In the genomic region with DNA sequence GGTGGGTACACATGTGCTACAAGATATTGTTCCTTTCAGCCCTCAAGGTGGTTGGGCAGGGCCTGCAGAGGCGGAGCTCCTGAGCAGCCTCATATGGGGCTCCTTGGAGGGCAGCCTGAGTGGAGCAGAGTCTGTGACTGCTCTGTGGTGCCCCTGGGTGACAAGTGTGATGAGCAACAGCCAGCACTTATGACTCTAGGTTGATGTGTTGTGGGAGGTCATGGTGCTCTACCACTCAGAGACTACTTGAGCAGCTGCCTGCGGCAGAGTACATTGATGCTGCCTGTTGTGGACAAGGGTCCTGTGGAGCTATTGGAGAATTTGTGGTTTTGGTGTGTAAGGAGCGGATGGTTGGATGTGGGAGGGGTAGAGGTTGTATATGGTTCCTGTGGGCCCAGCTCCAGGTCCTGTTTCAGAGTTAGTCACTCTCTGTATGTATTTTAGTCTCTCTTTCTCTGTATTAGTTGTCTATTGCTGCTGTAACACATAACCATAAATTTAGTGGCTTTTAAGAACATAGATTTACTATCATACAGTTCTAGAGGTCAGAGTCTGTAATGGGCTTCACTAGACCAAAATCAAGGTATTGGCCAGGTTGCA, we compare ENCODE assay signal across 16 cellular contexts.
DNase-seq lines count a peak whose midpoint lies in the region; ATAC-seq, FAIRE-seq and TF ChIP-seq lines count a peak whose summit lies in the region.
"Had no signal": no experiment of that assay in that cellular context is flagged by ENCODE, and none has a peak within 500 bp of the region (broad histone marks: within the 10 kb centered on the region; RNA-seq: fewer than 3 reads in every experiment).

No MANE protein-coding gene starts in this region.

- H2BK12ac ChIP-seq in H9 (ENCODE audit: insufficient read length, low read depth, low read length), result no peak overlapping the region

- H3K4me1 Mint-ChIP-seq in activated naive CD8-positive, alpha-beta T cell treated with anti-CD3 and anti-CD28 coated beads, Interleukin-2, amount 50 U/mL, for 24 hours, result no peaks in the 10 kb centered on the region
- no peaks in the 10 kb centered on the region for H3K4me1 Mint-ChIP-seq in activated naive CD8-positive, alpha-beta T cell treated with anti-CD3 and anti-CD28 coated beads for 36 hours
- no peaks in the 10 kb centered on the region for H3K4me1 Mint-ChIP-seq in H9
- H3K4me1 Mint-ChIP-seq in stimulated activated memory B cell treated with anti-CD40 and anti-IgM and Interleukin-4, amounts not matched to agents 10 μg/mL and 1 μg/mL and 100 μg/mL, for 72 hours, result peaks cover 8% of the 10 kb centered on the region
- no peaks in the 10 kb centered on the region for H3K4me1 Mint-ChIP-seq in CD4-positive, alpha-beta memory T cell

- H3K79me1 ChIP-seq in H9 (ENCODE audit: insufficient read depth, low read depth, low read length, poor library complexity, severe bottlenecking), result no peaks in the 10 kb centered on the region

- H4K91ac ChIP-seq in H9 (ENCODE audit: insufficient read length, low read depth, low read length), result no peak overlapping the region

- no peak overlapping the region for H2BK5ac ChIP-seq in H9 (ENCODE audit: insufficient read length, low read length)

- H3K27me3 ChIP-seq in H9 (ENCODE audit: insufficient read depth, low read length), result no peaks in the 10 kb centered on the region
- H3K27me3 ChIP-seq in GM12878 (replicated peaks in 1 of 2; ENCODE audit: control insufficient read depth in 2 of 2, insufficient read depth in 2 of 2, low read length in 1 of 2), result 0 out of 4 replicates have a peak, but pooled peaks cover 0 to 1% of the 10 kb centered on the region in 2 experiments
- H3K27me3 ChIP-seq in CD4-positive, alpha-beta memory T cell (ENCODE audit: insufficient read depth, low read length), result no peaks in the 10 kb centered on the region

- H3K27ac ChIP-seq in H9 (ENCODE audit: insufficient read length, low read depth, low read length) (no peak overlapping the region), GM12878 (ENCODE audit: control insufficient read depth, insufficient read depth) (no peak overlapping the region)
- no peak overlapping the region for H3K27ac ChIP-seq in CD4-positive, alpha-beta memory T cell (ENCODE audit: low read depth, low read length)

- H3K27ac Mint-ChIP-seq in activated naive CD8-positive, alpha-beta T cell treated with anti-CD3 and anti-CD28 coated beads, Interleukin-2, amount 50 U/mL, for 24 hours, result no peak overlapping the region
- H3K27ac Mint-ChIP-seq in activated naive CD8-positive, alpha-beta T cell treated with anti-CD3 and anti-CD28 coated beads for 36 hours, result no peak overlapping the region
- H3K27ac Mint-ChIP-seq in H9, result 0 out of 7 replicates have a peak overlapping the region, but pooled peaks of 1 of the 3 experiments have one; percentile 28
- H3K27ac Mint-ChIP-seq in stimulated activated memory B cell treated with anti-CD40 and anti-IgM and Interleukin-4, amounts not matched to agents 10 μg/mL and 1 μg/mL and 100 μg/mL, for 72 hours, result no peak overlapping the region
- no peak overlapping the region for H3K27ac Mint-ChIP-seq in CD4-positive, alpha-beta memory T cell
- H3K27ac Mint-ChIP-seq: IgD-negative memory B cell had no signal

- no peak for FAIRE-seq in GM12878 (lab: Jason Lieb, UNC)

- H4K20me1 ChIP-seq in H9 (ENCODE audit: control insufficient read depth, insufficient read depth, insufficient read length) (no peaks in the 10 kb centered on the region), GM12878 (ENCODE audit: control insufficient read depth, insufficient read depth) (no peaks in the 10 kb centered on the region)

- no peaks in the 10 kb centered on the region for H3K9me3 Mint-ChIP-seq in activated naive CD8-positive, alpha-beta T cell treated with anti-CD3 and anti-CD28 coated beads, Interleukin-2, amount 50 U/mL, for 24 hours
- H3K9me3 Mint-ChIP-seq in activated naive CD8-positive, alpha-beta T cell treated with anti-CD3 and anti-CD28 coated beads for 36 hours, result no peaks in the 10 kb centered on the region
- H3K9me3 Mint-ChIP-seq in H9, result peaks cover 4 to 5% of the 10 kb centered on the region in 2 experiments; a peak in 3 of 5 replicates
- H3K9me3 Mint-ChIP-seq in stimulated activated memory B cell treated with anti-CD40 and anti-IgM and Interleukin-4, amounts not matched to agents 10 μg/mL and 1 μg/mL and 100 μg/mL, for 72 hours, result no peaks in the 10 kb centered on the region
- peaks cover 0 to 3% (median 0%) of the 10 kb centered on the region in 8 donors for H3K9me3 Mint-ChIP-seq in CD4-positive, alpha-beta memory T cell

- TF ChIP-seq POLR2A in GM12878 (IDR thresholded peaks at IDR 0.05; ENCODE audit: low read depth, low read length), result no peak

- H4K8ac ChIP-seq in H9 (replicated peaks; ENCODE audit: insufficient read length, low read depth, low read length), result peak overlapping the region; percentile 62

- no peak for TF ChIP-seq CTCF in H9 (conservative IDR thresholded peaks at IDR 0.05)
- no peak for TF ChIP-seq CTCF in GM12878 (IDR thresholded peaks at IDR 0.05 in 2 of 3, conservative IDR thresholded peaks at IDR 0.05 in 1 of 3; ENCODE audit: control insufficient read depth in 2 of 3, extremely low read depth in 1 of 3, insufficient read depth in 1 of 3, low read depth in 3 of 3, low read length in 3 of 3)

- H3K4ac ChIP-seq in H9 (ENCODE audit: low read depth, low read length), result no peak overlapping the region

- POLR2A ChIA-PET in GM12878 (lab: Charles Lee), result no interaction called here
- POLR2A ChIA-PET in CD4-positive, alpha-beta memory T cell (lab: Charles Lee; ENCODE audit: partially characterized antibody), result no interaction called here

- H3T11ph ChIP-seq in H9 (ENCODE audit: low read length), result no peak overlapping the region

- H3K56ac ChIP-seq in H9 (ENCODE audit: insufficient read length, low read depth, low read length), result no peak overlapping the region

- peak; percentile 40 for ATAC-seq in activated naive CD8-positive, alpha-beta T cell treated with anti-CD3 and anti-CD28 coated beads, Interleukin-2, amount 50 U/mL, for 24 hours
- ATAC-seq in GM12878, result peak; percentile 32; the same call in 2 of the 3 replicates
- ATAC-seq in stimulated activated memory B cell treated with anti-CD40 and anti-IgM and Interleukin-4, amounts not matched to agents 10 μg/mL and 1 μg/mL and 100 μg/mL, for 72 hours, result peak; percentile 50

- DNase-seq in activated naive CD8-positive, alpha-beta T cell treated with anti-CD3 and anti-CD28 coated beads, Interleukin-2, amount 50 U/mL, for 24 hours, result no peak
- no peak for DNase-seq in activated naive CD8-positive, alpha-beta T cell treated with anti-CD3 and anti-CD28 coated beads for 36 hours
- DNase-seq in H9 (no peak), GM12878 (ENCODE audit: low read depth, low spot score) (no peak), NCI-H2227 (lab: John Stamatoyannopoulos, UW; ENCODE audit: unreplicated experiment) (no peak)
- DNase-seq in CD4-positive, alpha-beta memory T cell, result no peak
- DNase-seq: Caco-2, Kasumi-1, MM.1S, NCI-H1105 treated with DMSO at 0.1 percent for 48 hours, NCI-H1694 treated with DMSO at 0.1 percent for 48 hours, NCI-H446, OCI-M1, RPMI8226 had no signal

- no peak overlapping the region for H3K4me3 Mint-ChIP-seq in activated naive CD8-positive, alpha-beta T cell treated with anti-CD3 and anti-CD28 coated beads, Interleukin-2, amount 50 U/mL, for 24 hours
- no peak overlapping the region for H3K4me3 Mint-ChIP-seq in activated naive CD8-positive, alpha-beta T cell treated with anti-CD3 and anti-CD28 coated beads for 36 hours
- H3K4me3 Mint-ChIP-seq in H9, result no peak overlapping the region
- no peak overlapping the region for H3K4me3 Mint-ChIP-seq in stimulated activated memory B cell treated with anti-CD40 and anti-IgM and Interleukin-4, amounts not matched to agents 10 μg/mL and 1 μg/mL and 100 μg/mL, for 72 hours
- H3K4me3 Mint-ChIP-seq in CD4-positive, alpha-beta memory T cell, result no peak overlapping the region
- H3K4me3 Mint-ChIP-seq: IgD-negative memory B cell had no signal

- intact Hi-C loops in GM12878 (cut with micrococcal nuclease; ENCODE audit: unreplicated experiment), result no loop called here
- intact Hi-C loops in CD4-positive, alpha-beta memory T cell (cut with micrococcal nuclease), result no loop called here

- H2AFZ ChIP-seq in H9 (ENCODE audit: low read length), result no peak overlapping the region
- H2AFZ ChIP-seq in GM12878 (ENCODE audit: control insufficient read depth, low read depth, low read length), result no peak overlapping the region

- no peak overlapping the region for H3K9ac ChIP-seq in H9 (ENCODE audit: extremely low read depth, insufficient read length, low read length)
- H3K9ac ChIP-seq in GM12878 (ENCODE audit: control insufficient read depth, insufficient read depth, low read length), result no peak overlapping the region

- no peaks in the 10 kb centered on the region for H3K23me2 ChIP-seq in H9 (ENCODE audit: insufficient read length, low read depth, low read length, poor library complexity, severe bottlenecking)

- peak overlapping the region; percentile 63; the same call in 1 of the 2 replicates for H3K14ac ChIP-seq in H9 (ENCODE audit: insufficient read depth, low read length)

- SMC1A ChIA-PET in GM12878 (lab: Charles Lee; ENCODE audit: uncharacterized antibody, unreplicated experiment), result interaction anchor here (0.7 to 1.1 kb wide), 2 partner anchors 21 to 23 kb away, joined by 3 read pairs; no protein-coding TSS in a partner anchor

- peaks cover 7% of the 10 kb centered on the region for H3K27me3 Mint-ChIP-seq in activated naive CD8-positive, alpha-beta T cell treated with anti-CD3 and anti-CD28 coated beads, Interleukin-2, amount 50 U/mL, for 24 hours
- no peaks in the 10 kb centered on the region for H3K27me3 Mint-ChIP-seq in activated naive CD8-positive, alpha-beta T cell treated with anti-CD3 and anti-CD28 coated beads for 36 hours
- H3K27me3 Mint-ChIP-seq in H9 (ENCODE audit: low read depth), result no peaks in the 10 kb centered on the region
- H3K27me3 Mint-ChIP-seq in stimulated activated memory B cell treated with anti-CD40 and anti-IgM and Interleukin-4, amounts not matched to agents 10 μg/mL and 1 μg/mL and 100 μg/mL, for 72 hours, result no peaks in the 10 kb centered on the region
- H3K27me3 Mint-ChIP-seq in CD4-positive, alpha-beta memory T cell, result peaks cover under 1 to 3% of the 10 kb centered on the region in 2 donors

- H3K4me1 ChIP-seq in H9 (ENCODE audit: insufficient read depth, low read length), result no peaks in the 10 kb centered on the region
- no peaks in the 10 kb centered on the region for H3K4me1 ChIP-seq in GM12878 (ENCODE audit: control insufficient read depth, insufficient read depth, low read length)
- no peaks in the 10 kb centered on the region for H3K4me1 ChIP-seq in CD4-positive, alpha-beta memory T cell (ENCODE audit: insufficient read depth, low read length)
- H3K4me1 ChIP-seq: Caco-2 had no signal

- H3K4me2 ChIP-seq in H9 (ENCODE audit: insufficient read depth, insufficient read length, low read length) (no peak overlapping the region), GM12878 (ENCODE audit: control insufficient read depth, insufficient read depth) (no peak overlapping the region)

- no peak overlapping the region for H4K5ac ChIP-seq in H9 (ENCODE audit: insufficient read length, low read depth, low read length)

- CTCF ChIA-PET in GM12878 (lab: Yijun Ruan, JAX), result interaction anchor here (0.8 to 1.2 kb wide), 2 partner anchors 20 to 21 kb away, joined by 3 read pairs; no protein-coding TSS in a partner anchor
- CTCF ChIA-PET in CD4-positive, alpha-beta memory T cell (lab: Charles Lee; ENCODE audit: partially characterized antibody), result interaction anchor here (1.3 to 1.9 kb wide), 2 partner anchors 21 to 23 kb away, joined by 4 to 6 read pairs; no protein-coding TSS in a partner anchor

- H2BK20ac ChIP-seq in H9 (ENCODE audit: low read depth, low read length, poor library complexity, severe bottlenecking), result no peak overlapping the region

- 100% methylated on average over 1 of the region's 3 CpGs for WGBS in H9 (ENCODE audit: extremely low coverage, insufficient read length, low lambda C conversion rate)
- 17% methylated on average over 3 of the region's 3 CpGs for WGBS in GM12878 (ENCODE audit: insufficient coverage, insufficient replicate concordance, low lambda C conversion rate, missing lambda C conversion rate)

- no peak for TF ChIP-seq RAD21 in GM12878 (IDR thresholded peaks at IDR 0.05; ENCODE audit: insufficient read depth, low read depth, low read length)

- no peak for TF ChIP-seq EP300 in GM12878 (IDR thresholded peaks at IDR 0.05; ENCODE audit: borderline replicate concordance in 1 of 2, control insufficient read depth in 1 of 2, low read depth in 2 of 2, low read length in 2 of 2)

- H2BK120ac ChIP-seq in H9 (ENCODE audit: low read depth, low read length, poor library complexity, severe bottlenecking), result no peak overlapping the region

- H3K36me3 Mint-ChIP-seq in activated naive CD8-positive, alpha-beta T cell treated with anti-CD3 and anti-CD28 coated beads, Interleukin-2, amount 50 U/mL, for 24 hours (ENCODE audit: low read depth), result no peaks in the 10 kb centered on the region
- H3K36me3 Mint-ChIP-seq in activated naive CD8-positive, alpha-beta T cell treated with anti-CD3 and anti-CD28 coated beads for 36 hours, result no peaks in the 10 kb centered on the region
- H3K36me3 Mint-ChIP-seq in H9 (ENCODE audit: insufficient read depth in 1 of 3, low read depth in 3 of 3), result no peaks in the 10 kb centered on the region
- H3K36me3 Mint-ChIP-seq in stimulated activated memory B cell treated with anti-CD40 and anti-IgM and Interleukin-4, amounts not matched to agents 10 μg/mL and 1 μg/mL and 100 μg/mL, for 72 hours, result no peaks in the 10 kb centered on the region
- no peaks in the 10 kb centered on the region for H3K36me3 Mint-ChIP-seq in CD4-positive, alpha-beta memory T cell
- H3K36me3 Mint-ChIP-seq: IgD-negative memory B cell had no signal

- no peak overlapping the region for H2AK5ac ChIP-seq in H9 (ENCODE audit: insufficient read length, low read length)

- BruUV-seq in GM12878 (replicated peaks; lab: Mats Ljungman, UMichigan), result no TSS peak

- no peak overlapping the region for H3K18ac ChIP-seq in H9 (ENCODE audit: insufficient read length, low read depth, low read length)

- H3K4me3 ChIP-seq in GM12878, result no peak overlapping the region
- no peak overlapping the region for H3K4me3 ChIP-seq in CD4-positive, alpha-beta memory T cell (ENCODE audit: low read length in 2 of 2)

- H3K23ac ChIP-seq in H9 (ENCODE audit: insufficient read length, low read depth, low read length), result no peak overlapping the region

- H3K9me3 ChIP-seq in H9 (ENCODE audit: control insufficient read depth, low read depth, low read length), result no peaks in the 10 kb centered on the region
- no peaks in the 10 kb centered on the region for H3K9me3 ChIP-seq in GM12878 (replicated peaks; ENCODE audit: control insufficient read depth, insufficient read depth, low read length)
- no peaks in the 10 kb centered on the region for H3K9me3 ChIP-seq in CD4-positive, alpha-beta memory T cell (ENCODE audit: control insufficient read depth in 1 of 2, low read length in 2 of 2)
- H3K9me3 ChIP-seq: Caco-2 had no signal

- H3K36me3 ChIP-seq in GM12878 (ENCODE audit: control insufficient read depth in 2 of 2, insufficient read depth in 2 of 2, low read length in 1 of 2), result no peaks in the 10 kb centered on the region
- no peaks in the 10 kb centered on the region for H3K36me3 ChIP-seq in CD4-positive, alpha-beta memory T cell (ENCODE audit: insufficient read depth, low read length)

- no peak overlapping the region for H2BK15ac ChIP-seq in H9 (ENCODE audit: low read depth, low read length)

- in situ Hi-C loops in GM12878 (cut with MboI), result no loop called here

- H3K79me2 ChIP-seq in H9 (ENCODE audit: insufficient read depth, low read length) (no peaks in the 10 kb centered on the region), GM12878 (ENCODE audit: control insufficient read depth, insufficient read depth, low read length) (no peaks in the 10 kb centered on the region)

- RAD21 ChIA-PET in GM12878 (lab: Charles Lee; ENCODE audit: unreplicated experiment), result no interaction called here
